In the genomic region with DNA sequence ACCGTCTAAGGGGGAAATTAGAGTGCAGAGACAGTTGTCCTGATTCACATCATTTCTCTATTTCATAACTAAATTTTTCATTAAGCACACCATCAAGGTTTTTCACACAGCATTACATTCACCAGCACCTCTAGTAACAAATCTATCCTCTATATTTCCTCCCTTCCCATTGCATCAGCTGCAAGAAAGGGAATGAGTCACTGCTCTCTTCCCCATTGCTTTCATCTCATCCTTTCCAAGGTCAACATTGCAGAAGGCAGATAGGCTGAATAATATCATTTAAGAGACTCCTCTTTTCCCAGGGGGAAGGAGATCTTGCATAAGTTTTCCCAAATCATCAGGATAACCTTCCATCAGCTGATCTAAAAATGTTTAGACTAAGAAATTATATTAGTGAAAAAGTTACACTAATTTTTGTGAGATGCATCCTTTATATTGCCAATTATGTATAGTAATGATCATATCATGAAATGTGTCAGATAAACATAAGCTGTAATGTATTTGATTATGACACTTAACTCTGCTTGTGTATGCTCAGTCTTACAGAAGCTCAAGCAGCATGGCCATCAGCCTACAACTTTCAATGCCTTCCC, we compare ENCODE assay signal across 9 cellular contexts. TPM values are rescaled to one million over a fixed set of nuclear protein-coding genes. Genes with fewer than 3 reads are reported as not detected.
A peak's percentile ranks its signal among the peaks of the same experiment; 100 is the strongest.
DNase-seq lines count a peak whose midpoint lies in the region; ATAC-seq, FAIRE-seq and TF ChIP-seq lines count a peak whose summit lies in the region.
"Had no signal": no experiment of that assay in that cellular context is flagged by ENCODE, and none has a peak within 500 bp of the region (broad histone marks: within the 10 kb centered on the region; RNA-seq: fewer than 3 reads in every experiment).

No MANE protein-coding gene starts in this region.

- H3K79me2 ChIP-seq in HepG2 (ENCODE audit: insufficient read depth, low read length): peaks cover 85% of the 10 kb centered on the region

- H3K36me3 ChIP-seq in CD4-positive, CD25-positive, alpha-beta regulatory T cell (ENCODE audit: control insufficient read depth, insufficient read depth, low read length): no peaks in the 10 kb centered on the region
- H3K36me3 ChIP-seq in HepG2 (replicated peaks in 1 of 2; ENCODE audit: control insufficient read depth in 1 of 2, insufficient read depth in 2 of 2, low read length in 2 of 2): 0 out of 5 replicates have a peak, but pooled peaks cover 0 to 1% of the 10 kb centered on the region in 2 experiments

- no peak for ATAC-seq in CD4-positive, CD25-positive, alpha-beta regulatory T cell (ENCODE audit: low read depth in 2 of 2)
- ATAC-seq in activated T-helper 17 cell treated with anti-CD3 and anti-CD28 coated beads, Interleukin-2, amount 50 U/mL, for 72 hours (replicated peaks): peak; percentile 3
- ATAC-seq in HepG2: no peak

- CTCF ChIA-PET in HepG2 (lab: Yijun Ruan, JAX; ENCODE audit: low intra/inter-chr PET ratio, low total read pairs): no interaction called here

- TF ChIP-seq EP300 in HepG2 (IDR thresholded peaks at IDR 0.05; ENCODE audit: low read depth in 2 of 2, low read length in 2 of 2) (peak in 1 of 2 experiments; percentile 61; a peak in 2 of 4 replicates), HepG2 (CRISPR knock-in tag; IDR thresholded peaks at IDR 0.05; ENCODE audit: borderline replicate concordance) (peak; percentile 64; the same call in 1 of the 2 replicates)

- intact Hi-C loops in HepG2 (cut with micrococcal nuclease; ENCODE audit: unreplicated experiment): no loop called here

- H4K20me1 ChIP-seq in HepG2 (ENCODE audit: insufficient read depth, low read length): peaks cover 3% of the 10 kb centered on the region; the same call in 1 of the 2 replicates

- H3K4me1 ChIP-seq in CD4-positive, CD25-positive, alpha-beta regulatory T cell (ENCODE audit: control insufficient read depth, insufficient read depth, low read length, poor library complexity, severe bottlenecking): peaks cover 35% of the 10 kb centered on the region
- peaks cover 78% of the 10 kb centered on the region for H3K4me1 ChIP-seq in HepG2 (ENCODE audit: insufficient read depth, low read length)

- TF ChIP-seq RAD21 in HepG2 (CRISPR knock-in tag; IDR thresholded peaks at IDR 0.05): no peak

- no peaks in the 10 kb centered on the region for H3K9me3 ChIP-seq in CD4-positive, CD25-positive, alpha-beta regulatory T cell (ENCODE audit: control insufficient read depth in 2 of 2, low read length in 2 of 2)
- H3K9me3 ChIP-seq in HepG2 (ENCODE audit: low read length): no peaks in the 10 kb centered on the region

- no peak overlapping the region for H3K27ac ChIP-seq in CD4-positive, CD25-positive, alpha-beta regulatory T cell (ENCODE audit: insufficient read depth, low read length, poor library complexity, severe bottlenecking)
- peak overlapping the region; percentile 39 for H3K27ac ChIP-seq in HepG2 (ENCODE audit: extremely low read length, insufficient read depth, low read length)

- no peak overlapping the region for H2AFZ ChIP-seq in HepG2 (ENCODE audit: low read length)

- no peak overlapping the region for H3K9ac ChIP-seq in HepG2 (ENCODE audit: insufficient read depth, low read depth, low read length)

- peak overlapping the region; percentile 22 for H3K4me3 ChIP-seq in CD4-positive, CD25-positive, alpha-beta regulatory T cell (ENCODE audit: low read depth, low read length)
- H3K4me3 ChIP-seq in HepG2 (replicated peaks in 1 of 3; ENCODE audit: insufficient read depth in 1 of 3, low read depth in 2 of 3, low read length in 3 of 3): no peak overlapping the region; a peak in 1 of 6 replicates

- H3K9me3 Mint-ChIP-seq in CD4-positive, CD25-positive, alpha-beta regulatory T cell: no peaks in the 10 kb centered on the region
- no peaks in the 10 kb centered on the region for H3K9me3 Mint-ChIP-seq in activated T-helper 17 cell treated with anti-CD3 and anti-CD28 coated beads, Interleukin-2, amount 50 U/mL, for 72 hours
- H3K9me3 Mint-ChIP-seq: activated CD4-positive, alpha-beta T cell treated with anti-CD3 and anti-CD28 coated beads, Interleukin-2, amount 10 ng/mL, durations not matched to agents 7 days and 5 days had no signal

- in situ Hi-C loops in HepG2 (cut with HindIII; ENCODE audit: extremely low pct_ligation_motif_present, low pct_unique_long_range_greater_than_20kb): no loop called here

- H3K4me3 Mint-ChIP-seq in CD4-positive, CD25-positive, alpha-beta regulatory T cell: peak overlapping the region in 3 of 4 donors; percentile 8 to 52 (median 9)
- H3K4me3 Mint-ChIP-seq in activated T-helper 17 cell treated with anti-CD3 and anti-CD28 coated beads, Interleukin-2, amount 50 U/mL, for 72 hours: peak overlapping the region; percentile 92
- H3K4me3 Mint-ChIP-seq: activated CD4-positive, alpha-beta T cell treated with anti-CD3 and anti-CD28 coated beads, Interleukin-2, amount 10 ng/mL, durations not matched to agents 7 days and 5 days had no signal

- no peak for TF ChIP-seq POLR2A in HepG2 (IDR thresholded peaks at IDR 0.05; ENCODE audit: insufficient read depth in 1 of 2, low read depth in 2 of 2, low read length in 2 of 2)

- no peak for FAIRE-seq in HTR-8/SVneo (lab: Jason Lieb, UNC)
- peak; percentile 70 for FAIRE-seq in HepG2 (lab: Jason Lieb, UNC)

- DNase-seq in CD4-positive, CD25-positive, alpha-beta regulatory T cell: no peak
- DNase-seq in HTR-8/SVneo (ENCODE audit: insufficient read length, low spot score): peak; percentile 49
- DNase-seq in HepG2 (ENCODE audit: low spot score): peak; percentile 83
- DNase-seq in middle frontal gyrus (ENCODE audit: extremely low spot score, low spot score): no peak
- no peak for DNase-seq in stimulated activated CD4-positive, alpha-beta T cell treated with anti-CD3 and anti-CD28 coated beads, Interleukin-4, amount 100 ng/mL, for 4 hours
- no peak for DNase-seq in NCI-H1930 (lab: John Stamatoyannopoulos, UW)
- DNase-seq in globus pallidus (ENCODE audit: low spot score): no peak
- DNase-seq: activated CD4-positive, alpha-beta T cell treated with anti-CD3 and anti-CD28 coated beads, Interleukin-2, amount 10 ng/mL, durations not matched to agents 7 days and 5 days had no signal

- WGBS in HepG2 (ENCODE audit: low lambda C conversion rate): 96% methylated on average over 1 of the region's 1 CpG

- peaks cover 39 to 78% (median 60%) of the 10 kb centered on the region in 4 donors for H3K4me1 Mint-ChIP-seq in CD4-positive, CD25-positive, alpha-beta regulatory T cell
- H3K4me1 Mint-ChIP-seq in activated T-helper 17 cell treated with anti-CD3 and anti-CD28 coated beads, Interleukin-2, amount 50 U/mL, for 72 hours: peaks cover 33% of the 10 kb centered on the region

- peaks cover 13% of the 10 kb centered on the region for H3K36me3 Mint-ChIP-seq in CD4-positive, CD25-positive, alpha-beta regulatory T cell
- peaks cover 40% of the 10 kb centered on the region for H3K36me3 Mint-ChIP-seq in activated T-helper 17 cell treated with anti-CD3 and anti-CD28 coated beads, Interleukin-2, amount 50 U/mL, for 72 hours (ENCODE audit: low read depth)

- TF ChIP-seq CTCF in HepG2 (CRISPR knock-in tag; IDR thresholded peaks at IDR 0.05): no peak

- no peaks in the 10 kb centered on the region for H3K27me3 ChIP-seq in CD4-positive, CD25-positive, alpha-beta regulatory T cell (ENCODE audit: control insufficient read depth, insufficient read depth, low read length)
- H3K27me3 ChIP-seq in HepG2 (ENCODE audit: control insufficient read depth in 1 of 2, insufficient read depth in 2 of 2, low read length in 2 of 2): no peaks in the 10 kb centered on the region; a peak in 1 of 5 replicates

- H3K27me3 Mint-ChIP-seq in CD4-positive, CD25-positive, alpha-beta regulatory T cell: peaks cover 6% of the 10 kb centered on the region
- no peaks in the 10 kb centered on the region for H3K27me3 Mint-ChIP-seq in activated T-helper 17 cell treated with anti-CD3 and anti-CD28 coated beads, Interleukin-2, amount 50 U/mL, for 72 hours
- H3K27me3 Mint-ChIP-seq: activated CD4-positive, alpha-beta T cell treated with anti-CD3 and anti-CD28 coated beads, Interleukin-2, amount 10 ng/mL, durations not matched to agents 7 days and 5 days had no signal

- BruUV-seq in HepG2 (replicated peaks; lab: Mats Ljungman, UMichigan): no TSS peak

- peak overlapping the region; percentile 27 to 49 (median 32) for H3K27ac Mint-ChIP-seq in CD4-positive, CD25-positive, alpha-beta regulatory T cell
- H3K27ac Mint-ChIP-seq in activated T-helper 17 cell treated with anti-CD3 and anti-CD28 coated beads, Interleukin-2, amount 50 U/mL, for 72 hours: peak overlapping the region; percentile 76
- H3K27ac Mint-ChIP-seq: activated CD4-positive, alpha-beta T cell treated with anti-CD3 and anti-CD28 coated beads, Interleukin-2, amount 10 ng/mL, durations not matched to agents 7 days and 5 days had no signal

- H3K4me2 ChIP-seq in HepG2 (ENCODE audit: low read depth, low read length): peak overlapping the region; percentile 54

- POLR2A ChIA-PET in HepG2 (lab: Yijun Ruan, JAX): no interaction called here

RNA-seq across cellular contexts. Expression of a gene that starts 4.3 kb away (rescaled TPM):
- total RNA-seq in CD4-positive, CD25-positive, alpha-beta regulatory T cell: 15.8 TPM
- polyA plus RNA-seq in CD4-positive, CD25-positive, alpha-beta regulatory T cell: 10 to 100 TPM; 16.4 to 20.5 (median 18.5) TPM
- 10 to 100 TPM; 22.8 to 40.2 TPM for total RNA-seq in activated T-helper 17 cell treated with anti-CD3 and anti-CD28 coated beads, Interleukin-2, amount 50 U/mL, for 72 hours
- 22.4 and 32.7 TPM in 2 replicates for total RNA-seq in HepG2 (2016; rRNA removed; fragmentation: Illumina TruSeq; extraction: Trizol)
- 4.2 and 4.8 TPM in 2 replicates for total RNA-seq in HepG2 (2016; cell fraction: cytosol; rRNA removed; fragmentation: Illumina TruSeq; extraction: Trizol; ENCODE audit: low read depth)
- 22.1 and 34.0 TPM in 2 replicates for total RNA-seq in HepG2 (2016; cell fraction: insoluble cytoplasmic fraction; rRNA removed; fragmentation: Illumina TruSeq; extraction: Trizol)
- 9.9 and 11.3 TPM in 2 replicates for total RNA-seq in HepG2 (2016; cell fraction: membrane; rRNA removed; fragmentation: Illumina TruSeq; extraction: Trizol)
- 27.1 and 30.4 TPM in 2 replicates for total RNA-seq in HepG2 (2016; cell fraction: nucleus; rRNA removed; fragmentation: Illumina TruSeq; extraction: Trizol)
- polyA plus RNA-seq in HepG2 (2011; rRNA removed): 14.5 and 18.3 TPM in 2 replicates
- 6.5 and 9.6 TPM in 2 replicates for polyA plus RNA-seq in HepG2 (2011; cell fraction: cytosol; rRNA removed)
- 8.0 and 8.8 TPM in 2 replicates for polyA plus RNA-seq in HepG2 (2011; cell fraction: nucleus; rRNA removed)
- 7.8 and 9.4 TPM in 2 replicates for polyA plus RNA-seq in HepG2 (2012)
- 1.9 and 2.2 TPM in 2 replicates for polyA plus RNA-seq in HepG2 (2016; cell fraction: cytosol; fragmentation: Illumina TruSeq; extraction: Trizol; ENCODE audit: low read depth)
- polyA plus RNA-seq in HepG2 (2016; cell fraction: insoluble cytoplasmic fraction; fragmentation: Illumina TruSeq; extraction: Trizol; ENCODE audit: low read depth): 22.8 and 24.8 TPM in 2 replicates
- 3.1 and 5.2 TPM in 2 replicates for polyA plus RNA-seq in HepG2 (2016; cell fraction: membrane; fragmentation: Illumina TruSeq; extraction: Trizol; ENCODE audit: low read depth)
- 19.1 and 23.2 TPM in 2 replicates for polyA plus RNA-seq in HepG2 (2016; cell fraction: nucleus; fragmentation: Illumina TruSeq; extraction: Trizol; ENCODE audit: insufficient read depth, low read depth)
- polyA minus RNA-seq in HepG2 (2011; rRNA and poly(A)+ RNA removed; ENCODE audit: low replicate concordance): 67.0 and 299 TPM in 2 replicates
- polyA minus RNA-seq in HepG2 (2011; cell fraction: cytosol; rRNA and poly(A)+ RNA removed): 12.7 and 18.3 TPM in 2 replicates
- 64.6 and 68.3 TPM in 2 replicates for polyA minus RNA-seq in HepG2 (2011; cell fraction: nucleus; rRNA and poly(A)+ RNA removed)

RNA-seq across cellular contexts. Expression of a gene that starts 4.5 kb away (rescaled TPM):
- total RNA-seq in CD4-positive, CD25-positive, alpha-beta regulatory T cell: 4.7 TPM
- polyA plus RNA-seq in CD4-positive, CD25-positive, alpha-beta regulatory T cell: 1 to 10 TPM in 3 of 4 donors, under 1 TPM in 1; 0.95 to 2.4 (median 1.1) TPM
- total RNA-seq in activated T-helper 17 cell treated with anti-CD3 and anti-CD28 coated beads, Interleukin-2, amount 50 U/mL, for 72 hours: 10 to 100 TPM; 70.6 to 72.2 TPM
- 32.8 and 43.1 TPM in 2 replicates for total RNA-seq in HepG2 (2016; rRNA removed; fragmentation: Illumina TruSeq; extraction: Trizol)
- total RNA-seq in HepG2 (2016; cell fraction: cytosol; rRNA removed; fragmentation: Illumina TruSeq; extraction: Trizol; ENCODE audit: low read depth): 9.8 and 9.9 TPM in 2 replicates
- total RNA-seq in HepG2 (2016; cell fraction: insoluble cytoplasmic fraction; rRNA removed; fragmentation: Illumina TruSeq; extraction: Trizol): 31.2 and 42.3 TPM in 2 replicates
- total RNA-seq in HepG2 (2016; cell fraction: membrane; rRNA removed; fragmentation: Illumina TruSeq; extraction: Trizol): 14.6 and 16.2 TPM in 2 replicates
- total RNA-seq in HepG2 (2016; cell fraction: nucleus; rRNA removed; fragmentation: Illumina TruSeq; extraction: Trizol): 25.2 and 27.3 TPM in 2 replicates
- polyA plus RNA-seq in HepG2 (2011; rRNA removed): 7.1 and 10.4 TPM in 2 replicates
- polyA plus RNA-seq in HepG2 (2011; cell fraction: cytosol; rRNA removed): 5.6 and 6.1 TPM in 2 replicates
- polyA plus RNA-seq in HepG2 (2011; cell fraction: nucleus; rRNA removed): 3.2 and 6.0 TPM in 2 replicates
- 5.1 and 6.2 TPM in 2 replicates for polyA plus RNA-seq in HepG2 (2012)
- polyA plus RNA-seq in HepG2 (2016; cell fraction: cytosol; fragmentation: Illumina TruSeq; extraction: Trizol; ENCODE audit: low read depth): 1.0 and 1.2 TPM in 2 replicates
- 30.8 and 31.0 TPM in 2 replicates for polyA plus RNA-seq in HepG2 (2016; cell fraction: insoluble cytoplasmic fraction; fragmentation: Illumina TruSeq; extraction: Trizol; ENCODE audit: low read depth)
- 2.9 and 3.6 TPM in 2 replicates for polyA plus RNA-seq in HepG2 (2016; cell fraction: membrane; fragmentation: Illumina TruSeq; extraction: Trizol; ENCODE audit: low read depth)
- polyA plus RNA-seq in HepG2 (2016; cell fraction: nucleus; fragmentation: Illumina TruSeq; extraction: Trizol; ENCODE audit: insufficient read depth, low read depth): 15.1 and 18.2 TPM in 2 replicates
- 17.8 and 144 TPM in 2 replicates for polyA minus RNA-seq in HepG2 (2011; rRNA and poly(A)+ RNA removed; ENCODE audit: low replicate concordance)
- polyA minus RNA-seq in HepG2 (2011; cell fraction: cytosol; rRNA and poly(A)+ RNA removed): 7.4 and 11.3 TPM in 2 replicates
- polyA minus RNA-seq in HepG2 (2011; cell fraction: nucleus; rRNA and poly(A)+ RNA removed): 13.7 and 18.0 TPM in 2 replicates

Comparison
In these comparisons a context has a peak if more than half of its experiments do, and no peak if none do; other contexts are left out.
1. DNase-seq: peak in HTR-8/SVneo (single experiment) and HepG2 (single experiment); none in CD4-positive, CD25-positive, alpha-beta regulatory T cell (0 of 3), middle frontal gyrus (single experiment), stimulated activated CD4-positive, alpha-beta T cell treated with anti-CD3 and anti-CD28 coated beads, Interleukin-4, amount 100 ng/mL, for 4 hours (0 of 2), NCI-H1930 (0 of 2) and globus pallidus (single experiment).